Comparison of ENCODE assay signal across 18 cellular contexts in genomic region chr18:9174302-9174701, GRCh38. TPM values are rescaled to one million over a fixed set of nuclear protein-coding genes. Genes with fewer than 3 reads are reported as not detected.
DNase-seq lines count a peak whose midpoint lies in the region; ATAC-seq and TF ChIP-seq lines count a peak whose summit lies in the region.
"Had no signal": no experiment of that assay in that cellular context is flagged by ENCODE, and none has a peak within 500 bp of the region (broad histone marks: within the 10 kb centered on the region; RNA-seq: fewer than 3 reads in every experiment).

No MANE protein-coding gene starts in this region.

- peaks cover 98% of the 10 kb centered on the region for H3K79me2 ChIP-seq in SK-N-SH (ENCODE audit: insufficient read depth)

- no peak for DNase-seq in activated CD8-positive, alpha-beta T cell treated with anti-CD3 and anti-CD28 coated beads for 36 hours
- DNase-seq in activated CD8-positive, alpha-beta T cell treated with anti-CD3 and anti-CD28 coated beads, Interleukin-2, amount 10 ng/mL, durations not matched to agents 7 days and 5 days = no peak
- DNase-seq in Kasumi-1 (lab: John Stamatoyannopoulos, UW) (peak; percentile 33 to 39), SK-N-SH (no peak), DMS 273 (lab: John Stamatoyannopoulos, UW; ENCODE audit: unreplicated experiment) (no peak), transverse colon (no peak)
- no peak for DNase-seq in effector memory CD8-positive, alpha-beta T cell
- DNase-seq: amygdala; Caco-2; GOT3; naive B cell; NCI-H1048; NCI-H2081 treated with DMSO at 0.1 percent for 48 hours; OCI-M1; stimulated activated CD4-positive, alpha-beta T cell treated with anti-CD3 and anti-CD28 coated beads, Interleukin-12 subunit alpha, Interleukin-12 subunit beta, amount 100 ng/mL, for 4 hours; stimulated activated naive CD4-positive, alpha-beta T cell treated with Interleukin-2 at 50 U/mL for 16 hours had no signal

- no peak for TF ChIP-seq EP300 in SK-N-SH (IDR thresholded peaks at IDR 0.05; ENCODE audit: borderline replicate concordance in 1 of 2, low read depth in 1 of 2, low read length in 1 of 2)
- TF ChIP-seq EP300 in transverse colon (IDR thresholded peaks at IDR 0.05; ENCODE audit: low read depth) = no peak

- peaks cover 47% of the 10 kb centered on the region for H4K20me1 ChIP-seq in SK-N-SH (ENCODE audit: insufficient read depth)

- H3K4me1 ChIP-seq in neutrophil (ENCODE audit: control insufficient read depth in 1 of 2, insufficient read depth in 1 of 2, low read depth in 1 of 2, low read length in 1 of 2) = peaks cover 34 to 37% of the 10 kb centered on the region in 2 experiments
- H3K4me1 ChIP-seq in SK-N-SH (ENCODE audit: control insufficient read depth in 1 of 2, insufficient read depth in 2 of 2, low read depth in 1 of 2, low read length in 1 of 2) = no peaks in the 10 kb centered on the region
- H3K4me1 ChIP-seq in transverse colon = peaks cover 4 to 44% (median 12%) of the 10 kb centered on the region in 4 donors
- H3K4me1 ChIP-seq: Caco-2, prostate gland had no signal

- POLR2A ChIA-PET in activated CD8-positive, alpha-beta T cell treated with anti-CD3 and anti-CD28 coated beads for 36 hours (lab: Charles Lee) = no interaction called here
- POLR2A ChIA-PET in activated CD8-positive, alpha-beta T cell treated with anti-CD3 and anti-CD28 coated beads, Interleukin-2, amount 10 ng/mL, durations not matched to agents 7 days and 5 days (lab: Charles Lee) = no interaction called here
- POLR2A ChIA-PET in SK-N-SH (lab: Yijun Ruan, JAX) = no interaction called here

- H3K36me3 Mint-ChIP-seq in activated CD8-positive, alpha-beta T cell treated with anti-CD3 and anti-CD28 coated beads for 36 hours (ENCODE audit: low read depth) = peaks cover 44% of the 10 kb centered on the region
- H3K36me3 Mint-ChIP-seq in activated CD8-positive, alpha-beta T cell treated with anti-CD3 and anti-CD28 coated beads, Interleukin-2, amount 10 ng/mL, durations not matched to agents 7 days and 5 days (ENCODE audit: low read depth) = peaks cover 46% of the 10 kb centered on the region
- H3K36me3 Mint-ChIP-seq in effector memory CD8-positive, alpha-beta T cell (ENCODE audit: insufficient read depth) = peaks cover 32% of the 10 kb centered on the region

- no peak overlapping the region for H2AFZ ChIP-seq in SK-N-SH (ENCODE audit: low read depth)

- peaks cover 13% of the 10 kb centered on the region for H3K9me3 Mint-ChIP-seq in activated CD8-positive, alpha-beta T cell treated with anti-CD3 and anti-CD28 coated beads for 36 hours
- peaks cover 5% of the 10 kb centered on the region for H3K9me3 Mint-ChIP-seq in activated CD8-positive, alpha-beta T cell treated with anti-CD3 and anti-CD28 coated beads, Interleukin-2, amount 10 ng/mL, durations not matched to agents 7 days and 5 days (ENCODE audit: insufficient read depth)
- H3K9me3 Mint-ChIP-seq in effector memory CD8-positive, alpha-beta T cell = no peaks in the 10 kb centered on the region

- H3K27me3 Mint-ChIP-seq in activated CD8-positive, alpha-beta T cell treated with anti-CD3 and anti-CD28 coated beads for 36 hours = no peaks in the 10 kb centered on the region
- no peaks in the 10 kb centered on the region for H3K27me3 Mint-ChIP-seq in activated CD8-positive, alpha-beta T cell treated with anti-CD3 and anti-CD28 coated beads, Interleukin-2, amount 10 ng/mL, durations not matched to agents 7 days and 5 days (ENCODE audit: low read depth)
- H3K27me3 Mint-ChIP-seq in effector memory CD8-positive, alpha-beta T cell = no peaks in the 10 kb centered on the region
- H3K27me3 Mint-ChIP-seq: naive B cell had no signal

- H3K27ac ChIP-seq in neutrophil (peak overlapping the region; percentile 77), SK-N-SH (ENCODE audit: low read depth in 2 of 2, low read length in 1 of 2) (no peak overlapping the region), transverse colon (no peak overlapping the region)
- H3K27ac ChIP-seq: prostate gland had no signal

- H3K27me3 ChIP-seq in neutrophil (no peaks in the 10 kb centered on the region), SK-N-SH (ENCODE audit: insufficient read depth) (no peaks in the 10 kb centered on the region), transverse colon (no peaks in the 10 kb centered on the region)

- peak overlapping the region; percentile 49 for H3K27ac Mint-ChIP-seq in activated CD8-positive, alpha-beta T cell treated with anti-CD3 and anti-CD28 coated beads for 36 hours
- no peak overlapping the region for H3K27ac Mint-ChIP-seq in activated CD8-positive, alpha-beta T cell treated with anti-CD3 and anti-CD28 coated beads, Interleukin-2, amount 10 ng/mL, durations not matched to agents 7 days and 5 days
- H3K27ac Mint-ChIP-seq in effector memory CD8-positive, alpha-beta T cell = peak overlapping the region; percentile 63 to 75

- H3K4me2 ChIP-seq in SK-N-SH = no peak overlapping the region

- 100% methylated on average over 2 of the region's 4 CpGs for WGBS in SK-N-SH (ENCODE audit: low lambda C conversion rate)
- 87% methylated on average over 4 of the region's 4 CpGs; no CpG with 5 or more reads in 1 of the 2 donors for whole genome bisulfite sequencing in transverse colon (ENCODE audit: low coverage in 1 of 2), 2 donors

- H3K36me3 ChIP-seq in neutrophil (no peaks in the 10 kb centered on the region), SK-N-SH (replicated peaks in 1 of 2; ENCODE audit: control insufficient read depth in 1 of 2, insufficient read depth in 2 of 2, low read length in 1 of 2) (peaks cover 0 to 2% of the 10 kb centered on the region in 2 experiments), transverse colon (no peaks in the 10 kb centered on the region)
- H3K36me3 ChIP-seq: prostate gland had no signal

- TF ChIP-seq POLR2A in transverse colon (IDR thresholded peaks at IDR 0.05) = no peak

- no peak for TF ChIP-seq CTCF in activated CD8-positive, alpha-beta T cell treated with anti-CD3 and anti-CD28 coated beads for 36 hours (IDR thresholded peaks at IDR 0.05)
- TF ChIP-seq CTCF in neutrophil (IDR thresholded peaks at IDR 0.05) = no peak
- no peak for TF ChIP-seq CTCF in SK-N-SH (IDR thresholded peaks at IDR 0.05)
- TF ChIP-seq CTCF in transverse colon (IDR thresholded peaks at IDR 0.05) = no peak

- no peak overlapping the region for H3K9ac ChIP-seq in SK-N-SH

- in situ Hi-C loops in transverse colon (cut with MboI; ENCODE audit: low pct_ligation_motif_present in 1 of 4, low pct_unique_long_range_greater_than_20kb in 1 of 4, low sequenced_read_pairs in 3 of 4) = no loop called here

- TF ChIP-seq RAD21 in SK-N-SH (IDR thresholded peaks at IDR 0.05; ENCODE audit: low read length) = no peak

- H3K9me2 ChIP-seq in SK-N-SH = no peaks in the 10 kb centered on the region

- H3K4me1 Mint-ChIP-seq in activated CD8-positive, alpha-beta T cell treated with anti-CD3 and anti-CD28 coated beads for 36 hours (ENCODE audit: low read depth) = peaks cover 65% of the 10 kb centered on the region
- peaks cover 22% of the 10 kb centered on the region for H3K4me1 Mint-ChIP-seq in activated CD8-positive, alpha-beta T cell treated with anti-CD3 and anti-CD28 coated beads, Interleukin-2, amount 10 ng/mL, durations not matched to agents 7 days and 5 days (ENCODE audit: low read depth)
- peaks cover 48 to 73% of the 10 kb centered on the region in 2 donors for H3K4me1 Mint-ChIP-seq in effector memory CD8-positive, alpha-beta T cell (ENCODE audit: low read depth in 2 of 2)

- H3K4me3 ChIP-seq in neutrophil (ENCODE audit: low read depth in 1 of 2, low read length in 1 of 2) (peak overlapping the region; percentile 10 to 30), SK-N-SH (ENCODE audit: low read depth in 2 of 2, low read length in 1 of 2) (no peak overlapping the region), transverse colon (no peak overlapping the region)
- H3K4me3 ChIP-seq: prostate gland had no signal

- CTCF ChIA-PET in activated CD8-positive, alpha-beta T cell treated with anti-CD3 and anti-CD28 coated beads for 36 hours (lab: Charles Lee) = no interaction called here
- CTCF ChIA-PET in activated CD8-positive, alpha-beta T cell treated with anti-CD3 and anti-CD28 coated beads, Interleukin-2, amount 10 ng/mL, durations not matched to agents 7 days and 5 days (lab: Charles Lee) = no interaction called here
- CTCF ChIA-PET in SK-N-SH (lab: Yijun Ruan, JAX) = no interaction called here

- no peaks in the 10 kb centered on the region for H3F3A ChIP-seq in SK-N-SH (replicated peaks; ENCODE audit: insufficient read depth)

- no peak for ATAC-seq in activated CD8-positive, alpha-beta T cell treated with anti-CD3 and anti-CD28 coated beads for 36 hours
- ATAC-seq in activated CD8-positive, alpha-beta T cell treated with anti-CD3 and anti-CD28 coated beads, Interleukin-2, amount 10 ng/mL, durations not matched to agents 7 days and 5 days = no peak
- ATAC-seq in effector memory CD8-positive, alpha-beta T cell (replicated peaks) = peak; percentile 23

- no peak overlapping the region for H3K4me3 Mint-ChIP-seq in activated CD8-positive, alpha-beta T cell treated with anti-CD3 and anti-CD28 coated beads for 36 hours
- no peak overlapping the region for H3K4me3 Mint-ChIP-seq in activated CD8-positive, alpha-beta T cell treated with anti-CD3 and anti-CD28 coated beads, Interleukin-2, amount 10 ng/mL, durations not matched to agents 7 days and 5 days
- H3K4me3 Mint-ChIP-seq in effector memory CD8-positive, alpha-beta T cell = peak overlapping the region in 1 of 2 donors; percentile 23

- intact Hi-C loops in activated CD8-positive, alpha-beta T cell treated with anti-CD3 and anti-CD28 coated beads for 36 hours (cut with micrococcal nuclease) = no loop called here
- intact Hi-C loops in transverse colon (cut with DNase I; ENCODE audit: low total_unique reads) = no loop called here

- H3K9me3 ChIP-seq in neutrophil (no peaks in the 10 kb centered on the region), SK-N-SH (no peaks in the 10 kb centered on the region), transverse colon (no peaks in the 10 kb centered on the region)
- H3K9me3 ChIP-seq: Caco-2, prostate gland had no signal

RNA-seq across cellular contexts. Expression of gene ANKRD12, which starts 37.7 kb away (rescaled TPM):
- 10 to 100 TPM; 62.5 to 68.4 TPM for total RNA-seq in activated CD8-positive, alpha-beta T cell treated with anti-CD3 and anti-CD28 coated beads for 36 hours
- total RNA-seq in activated CD8-positive, alpha-beta T cell treated with anti-CD3 and anti-CD28 coated beads, Interleukin-2, amount 10 ng/mL, durations not matched to agents 7 days and 5 days = 10 to 100 TPM; 60.8 to 68.9 TPM
- polyA plus RNA-seq in SK-N-SH (2012; rRNA removed) = 1.1 and 1.3 TPM in 2 replicates
- polyA plus RNA-seq in SK-N-SH (2012; cell fraction: cytosol; rRNA removed) = 1.4 and 1.6 TPM in 2 replicates
- 2.6 and 2.7 TPM in 2 replicates for polyA plus RNA-seq in SK-N-SH (2012; cell fraction: nucleus; rRNA removed)
- 10 to 100 TPM; 17.5 to 91.8 (median 59.1) TPM for total RNA-seq in transverse colon

Comparison
In these comparisons a context has a peak if more than half of its experiments do, and no peak if none do; other contexts are left out.
1. DNase-seq: peak in Kasumi-1 (2 of 2); none in activated CD8-positive, alpha-beta T cell treated with anti-CD3 and anti-CD28 coated beads for 36 hours (single experiment), activated CD8-positive, alpha-beta T cell treated with anti-CD3 and anti-CD28 coated beads, Interleukin-2, amount 10 ng/mL, durations not matched to agents 7 days and 5 days (single experiment), effector memory CD8-positive, alpha-beta T cell (0 of 3), SK-N-SH (single experiment), DMS 273 (single experiment) and transverse colon (single experiment).
2. H3K4me3 ChIP-seq: peak in neutrophil (2 of 2); none in SK-N-SH (0 of 2) and transverse colon (0 of 4).